Comparison of ENCODE assay signal across 8 cellular contexts in the genomic region with DNA sequence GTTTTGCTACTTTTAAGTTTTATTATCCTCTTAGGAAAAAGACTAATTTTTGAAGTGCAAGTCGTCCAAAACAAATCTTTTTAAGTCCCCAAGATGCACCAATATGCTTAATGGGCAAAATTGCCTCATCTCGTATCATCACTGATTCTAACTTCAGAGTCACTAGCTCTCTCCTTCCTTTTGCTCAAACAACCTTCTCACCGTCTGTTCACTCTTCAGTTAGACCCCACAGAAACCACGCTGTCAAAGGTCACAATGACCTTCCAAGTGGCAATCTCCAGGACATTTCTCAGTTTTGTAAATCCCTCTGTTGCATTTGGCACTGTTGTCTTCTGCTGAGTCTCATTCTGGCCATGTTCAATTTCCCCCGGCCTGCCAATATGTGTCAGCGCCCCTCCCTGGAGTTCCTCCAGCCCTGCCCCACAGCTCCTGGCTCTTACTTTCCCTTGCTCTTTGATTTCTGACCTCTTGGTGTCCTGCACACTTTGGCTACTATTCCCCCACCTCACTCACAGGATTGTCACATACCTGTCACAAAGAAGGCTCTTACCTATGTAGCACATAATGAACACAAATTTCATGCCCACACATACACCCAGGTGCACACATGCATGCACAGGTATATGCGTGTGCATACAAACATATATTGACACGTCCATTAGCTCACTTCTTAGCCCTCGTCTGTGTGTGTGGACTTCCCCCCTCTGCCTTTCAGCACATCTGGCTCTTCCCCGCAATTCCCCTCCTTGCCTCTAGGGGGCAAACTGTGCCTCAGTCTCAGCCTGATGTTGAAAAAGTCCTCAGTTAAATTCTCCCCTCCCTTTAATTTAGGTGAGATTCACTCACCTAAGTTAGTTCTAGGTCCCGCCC.
DNase-seq lines count a peak whose midpoint lies in the region; ATAC-seq and TF ChIP-seq lines count a peak whose summit lies in the region.

No MANE protein-coding gene starts in this region.

- ATAC-seq in GM21515 (IDR thresholded peaks at IDR 0.05; ENCODE audit: unreplicated experiment) (peak; percentile 87), naive B cell (ENCODE audit: low read depth in 2 of 2) (peak; percentile 54 to 55)

- H3K27me3 Mint-ChIP-seq in naive B cell: peaks cover 0 to 8% (median 0%) of the 10 kb centered on the region in 3 donors

- H3K9ac ChIP-seq in colonic mucosa (ENCODE audit: low read depth in 2 of 2, low read length in 2 of 2): no peak overlapping the region

- TF ChIP-seq POLR2A in testis (IDR thresholded peaks at IDR 0.05): no peak

- no peaks in the 10 kb centered on the region for H3K27me3 ChIP-seq in colonic mucosa
- no peaks in the 10 kb centered on the region for H3K27me3 ChIP-seq in testis

- H3K4me1 ChIP-seq in colonic mucosa (no peaks in the 10 kb centered on the region), testis (no peaks in the 10 kb centered on the region)

- TF ChIP-seq RAD21 in Ishikawa (IDR thresholded peaks at IDR 0.05; ENCODE audit: low read depth): peak; percentile 60

- no peak overlapping the region for H3K4me3 ChIP-seq in colonic mucosa
- H3K4me3 ChIP-seq in testis: no peak overlapping the region

- intact Hi-C loops in colonic mucosa (cut with DNase I): loop anchor here (5.0 kb wide), 2 partner anchors 71 to 356 kb away; no protein-coding TSS in a partner anchor
- intact Hi-C loops in testis (cut with DNase I; ENCODE audit: low total_unique reads): no loop called here

- H3K9me3 Mint-ChIP-seq in naive B cell: no peaks in the 10 kb centered on the region

- no peak overlapping the region for H3K27ac ChIP-seq in colonic mucosa
- no peak overlapping the region for H3K27ac ChIP-seq in testis

- H3K36me3 ChIP-seq in colonic mucosa: no peaks in the 10 kb centered on the region
- no peaks in the 10 kb centered on the region for H3K36me3 ChIP-seq in testis (ENCODE audit: low read depth, missing control alignments)

- TF ChIP-seq EP300 in Ishikawa (IDR thresholded peaks at IDR 0.05; ENCODE audit: borderline replicate concordance): no peak

- no peak overlapping the region for H3K27ac Mint-ChIP-seq in naive B cell

- DNase-seq in DMS53 treated with DMSO at 0.1 percent for 48 hours (lab: John Stamatoyannopoulos, UW; ENCODE audit: unreplicated experiment) (peak; percentile 5), colonic mucosa (peak; percentile 54), naive B cell (peak; percentile 27), testis (peak; percentile 61), T1000 (lab: John Stamatoyannopoulos, UW) (no peak)
- peak; percentile 31 for DNase-seq in activated CD4-positive, CD25-positive, alpha-beta regulatory T cell treated with anti-CD3 and anti-CD28 coated beads, Interleukin-2, amount 50 U/mL, for 16 hours (ENCODE audit: low read depth, low spot score)

- H3K4me3 Mint-ChIP-seq in naive B cell: no peak overlapping the region

- no peaks in the 10 kb centered on the region for H3K36me3 Mint-ChIP-seq in naive B cell

- H3K4me1 Mint-ChIP-seq in naive B cell: no peaks in the 10 kb centered on the region

- 41 to 51% methylated on average over 11 of the region's 11 CpGs for WGBS in testis, 2 donors

- TF ChIP-seq CTCF in colonic mucosa (IDR thresholded peaks at IDR 0.05): peak; percentile 87
- peak; percentile 28 to 87 (median 39) for TF ChIP-seq CTCF in testis (IDR thresholded peaks at IDR 0.05)

- H3K9me3 ChIP-seq in colonic mucosa: no peaks in the 10 kb centered on the region
- no peaks in the 10 kb centered on the region for H3K9me3 ChIP-seq in testis

TF ChIP-seq in Ishikawa, 13 proteins besides CTCF, POLR2A, EP300 and RAD21:
- TF ChIP-seq EGR1 (IDR thresholded peaks at IDR 0.05): no peak
